Comparison of ENCODE assay signal across 20 cellular contexts in the genomic region with DNA sequence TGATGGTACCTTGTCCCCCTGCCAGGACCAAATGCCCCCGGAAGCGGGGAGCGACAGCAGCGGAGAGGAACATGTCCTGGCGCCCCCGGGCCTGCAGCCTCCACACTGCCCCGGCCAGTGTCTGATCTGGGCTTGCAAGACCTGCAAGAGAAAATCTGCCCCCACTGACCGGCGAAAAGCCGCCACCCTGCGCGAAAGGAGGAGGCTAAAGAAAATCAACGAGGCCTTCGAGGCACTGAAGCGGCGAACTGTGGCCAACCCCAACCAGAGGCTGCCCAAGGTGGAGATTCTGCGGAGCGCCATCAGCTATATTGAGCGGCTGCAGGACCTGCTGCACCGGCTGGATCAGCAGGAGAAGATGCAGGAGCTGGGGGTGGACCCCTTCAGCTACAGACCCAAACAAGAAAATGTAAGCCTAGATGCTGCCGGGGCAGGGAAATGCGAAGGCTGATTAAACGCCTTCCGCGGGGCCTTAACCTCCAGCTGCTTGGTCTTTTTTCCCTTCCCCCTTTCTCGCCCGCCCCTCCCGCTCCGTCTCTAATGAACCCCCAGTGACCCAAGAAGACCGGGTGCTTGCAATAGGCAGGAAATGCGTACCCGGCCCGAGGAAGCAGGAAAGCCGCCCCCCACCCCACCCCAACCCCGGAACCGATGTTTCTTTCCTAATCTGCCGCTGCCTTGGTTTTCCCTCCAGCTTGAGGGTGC. TPM values are rescaled to one million over a fixed set of nuclear protein-coding genes. Genes with fewer than 3 reads are reported as not detected.
DNase-seq lines count a peak whose midpoint lies in the region; ATAC-seq and TF ChIP-seq lines count a peak whose summit lies in the region.
"Had no signal": no experiment of that assay in that cellular context is flagged by ENCODE, and none has a peak within 500 bp of the region (broad histone marks: within the 10 kb centered on the region; RNA-seq: fewer than 3 reads in every experiment).

No MANE protein-coding gene starts in this region.

- WGBS in psoas muscle, 3 donors: 5 to 11% (median 9%) methylated on average over 35 to 37 of the region's 37 CpGs

- H3K27me3 ChIP-seq in iPS-20b (ENCODE audit: insufficient read depth, low read length) (peaks cover 56% of the 10 kb centered on the region), psoas muscle (ENCODE audit: insufficient read depth in 3 of 3, low read length in 2 of 3) (no peaks in the 10 kb centered on the region)
- H3K27me3 ChIP-seq: BLaER1 had no signal

- in situ Hi-C loops in astrocyte of the spinal cord (cut with HindIII; ENCODE audit: low sequenced_read_pairs): no loop called here

- H3K4me1 ChIP-seq in iPS-20b (ENCODE audit: insufficient read depth, low read length): peaks cover 18% of the 10 kb centered on the region; the same call in 1 of the 2 replicates
- H3K4me1 ChIP-seq in psoas muscle: peaks cover 9% of the 10 kb centered on the region
- H3K4me1 ChIP-seq: BLaER1 had no signal

- DNase-seq in astrocyte of the spinal cord (ENCODE audit: low read depth, low spot score): no peak
- DNase-seq in psoas muscle: peak; percentile 27 to 67
- DNase-seq in NK-92 (lab: John Stamatoyannopoulos, UW; ENCODE audit: unreplicated experiment): no peak
- DNase-seq in activated naive CD4-positive, alpha-beta T cell treated with Interleukin-2 at 50 U/mL for 16 hours: no peak
- no peak for DNase-seq in NCI-H2227 treated with DMSO at 0.1 percent for 48 hours (lab: John Stamatoyannopoulos, UW)
- DNase-seq in A172 (ENCODE audit: low spot score): no peak
- DNase-seq: activated CD4-positive, alpha-beta T cell treated with anti-CD3 and anti-CD28 coated beads for 1 hour; activated T-cell treated with anti-CD3 and anti-CD28 coated beads, Interleukin-2, amount 50 U/mL, for 24 hours; DND-41; dorsolateral prefrontal cortex; NCI-H1092 treated with DMSO at 0.1 percent for 48 hours; PC-3; stimulated activated naive CD4-positive, alpha-beta T cell treated with Interleukin-2 at 50 U/mL for 16 hours had no signal

- intact Hi-C loops in psoas muscle (cut with DNase I): loop anchor here (5.0 kb wide), 1 partner anchor 81 kb away; no protein-coding TSS in a partner anchor

- peak; percentile 6 to 29 (median 19) for ATAC-seq in psoas muscle
- ATAC-seq: PC-3 had no signal

- no peaks in the 10 kb centered on the region for H3K9me3 ChIP-seq in iPS-20b (ENCODE audit: insufficient read depth, low read depth, low read length)
- no peaks in the 10 kb centered on the region for H3K9me3 ChIP-seq in psoas muscle

- H3K36me3 ChIP-seq in iPS-20b (ENCODE audit: insufficient read depth, low read depth, low read length) (no peaks in the 10 kb centered on the region), psoas muscle (ENCODE audit: insufficient read depth in 1 of 2, low read depth in 1 of 2) (peaks cover 0 to 11% of the 10 kb centered on the region in 2 donors)
- H3K36me3 ChIP-seq: BLaER1 had no signal

- H3K27ac ChIP-seq in iPS-20b (ENCODE audit: low read length) (no peak overlapping the region), psoas muscle (peak overlapping the region; percentile 93)
- H3K27ac ChIP-seq: BLaER1, dorsolateral prefrontal cortex had no signal

- H3K9ac ChIP-seq in iPS-20b (ENCODE audit: low read depth, low read length): no peak overlapping the region
- H3K9ac ChIP-seq: BLaER1 had no signal

- H3K4me3 ChIP-seq in GM12875 (ENCODE audit: low read depth, low read length) (peak overlapping the region; percentile 12), astrocyte of the spinal cord (ENCODE audit: low read depth, low read length) (peak overlapping the region; percentile 14), iPS-20b (ENCODE audit: low read length) (peak overlapping the region; percentile 52; the same call in 1 of the 2 replicates), psoas muscle (peak overlapping the region; percentile 76)
- H3K4me3 ChIP-seq: BLaER1 had no signal

- TF ChIP-seq CTCF in GM12875 (IDR thresholded peaks at IDR 0.05; ENCODE audit: borderline replicate concordance, insufficient read depth, low read depth, low read length) (no peak), astrocyte of the spinal cord (IDR thresholded peaks at IDR 0.05; ENCODE audit: low read depth, low read length) (no peak), psoas muscle (IDR thresholded peaks at IDR 0.05) (no peak)

RNA-seq across cellular contexts. Expression of a gene that starts 0.5 kb away (rescaled TPM):
- 100 to 1,000 TPM; 300 to 480 (median 372) TPM for total RNA-seq in psoas muscle
- polyA plus RNA-seq in psoas muscle: 1,000 to 10,000 TPM in 2 of 3 donors, 10 to 100 TPM in 1; 66.7 to 1,359 (median 1,026) TPM
- not detected in 2 replicates for total RNA-seq in A172 (2014; rRNA removed; shearing (Covaris generic))
- total RNA-seq: glomerular endothelial cell, lung microvascular endothelial cell, PC-3, pulmonary artery endothelial cell had no signal

RNA-seq across cellular contexts. Expression of a gene that starts 8.7 kb away (rescaled TPM):
- total RNA-seq in psoas muscle: 1 to 10 TPM; 2.3 to 4.7 (median 3.5) TPM
- 1 to 10 TPM; 1.3 to 3.7 (median 3.0) TPM for polyA plus RNA-seq in psoas muscle
- not detected in 2 replicates for total RNA-seq in A172 (2014; rRNA removed; shearing (Covaris generic))
- total RNA-seq: dorsolateral prefrontal cortex, glomerular endothelial cell, lung microvascular endothelial cell, PC-3, pulmonary artery endothelial cell had no signal
- polyA plus RNA-seq: adipose tissue had no signal

Comparison
In these comparisons a context has a peak if more than half of its experiments do, and no peak if none do; other contexts are left out.
1. H3K4me3 ChIP-seq: peak in every context shown above with its lines; median percentile 76 in psoas muscle; 52 in iPS-20b; 14 in astrocyte of the spinal cord; 12 in GM12875.
2. DNase-seq: peak in psoas muscle (2 of 2); none in astrocyte of the spinal cord (single experiment), NK-92 (single experiment), activated naive CD4-positive, alpha-beta T cell treated with Interleukin-2 at 50 U/mL for 16 hours (single experiment), NCI-H2227 treated with DMSO at 0.1 percent for 48 hours (single experiment) and A172 (single experiment).
3. RNA of a gene that starts 0.5 kb away (total RNA-seq): 300 to 480 TPM in psoas muscle; not detected in A172; every median in the first group is over 100 times any median in the second.